8 cellular contexts compared by ENCODE assay signal in genomic region chr1:184973308-184974085, GRCh38. TPM values are rescaled to one million over a fixed set of nuclear protein-coding genes. Genes with fewer than 3 reads are reported as not detected.
A peak's percentile ranks its signal among the peaks of the same experiment; 100 is the strongest.
DNase-seq lines count a peak whose midpoint lies in the region; ATAC-seq and FAIRE-seq lines count a peak whose summit lies in the region.

No MANE protein-coding gene starts in this region.

- no peak overlapping the region for H2BK120ac ChIP-seq in mesendoderm (ENCODE audit: low read depth, low read length)

- no peak overlapping the region for H3K4ac ChIP-seq in mesendoderm (ENCODE audit: low read depth, low read length)

- no CpG with 5 or more reads among the region's 42 CpGs for WGBS in mesendoderm (ENCODE audit: extremely low coverage, insufficient coverage, low lambda C conversion rate)

- no peak overlapping the region for H3K23ac ChIP-seq in mesendoderm (ENCODE audit: low read length)

- H3K4me3 ChIP-seq in effector memory CD4-positive, alpha-beta T cell (ENCODE audit: insufficient read depth, low read depth, low read length, poor library complexity, severe bottlenecking), result peak overlapping the region; percentile 89
- peak overlapping the region; percentile 37 for H3K4me3 ChIP-seq in mesendoderm (ENCODE audit: low read length)

- H3K56ac ChIP-seq in mesendoderm (ENCODE audit: low read length), result peak overlapping the region; percentile 63

- H3K9me3 ChIP-seq in effector memory CD4-positive, alpha-beta T cell (ENCODE audit: control insufficient read depth, low read length), result no peaks in the 10 kb centered on the region

- H3K4me1 ChIP-seq in effector memory CD4-positive, alpha-beta T cell (ENCODE audit: control insufficient read depth, insufficient read depth, low read length, poor library complexity, severe bottlenecking), result peaks cover 14% of the 10 kb centered on the region
- H3K4me1 ChIP-seq in mesendoderm (ENCODE audit: control insufficient read depth, low read depth, low read length), result no peaks in the 10 kb centered on the region

- H3K27ac ChIP-seq in effector memory CD4-positive, alpha-beta T cell (ENCODE audit: insufficient read depth, low read length, poor library complexity, severe bottlenecking), result peak overlapping the region; percentile 92
- no peak overlapping the region for H3K27ac ChIP-seq in mesendoderm (ENCODE audit: low read depth, low read length)

- peak; percentile 45 for ATAC-seq in HG02981 (IDR thresholded peaks at IDR 0.05; ENCODE audit: unreplicated experiment)

- H2BK15ac ChIP-seq in mesendoderm (replicated peaks; ENCODE audit: low read depth), result no peak overlapping the region

- no peaks in the 10 kb centered on the region for H3K36me3 ChIP-seq in effector memory CD4-positive, alpha-beta T cell (ENCODE audit: control insufficient read depth, insufficient read depth, low read length)
- H3K36me3 ChIP-seq in mesendoderm (ENCODE audit: control insufficient read depth, insufficient read depth, low read length), result no peaks in the 10 kb centered on the region

- no peaks in the 10 kb centered on the region for H3K79me2 ChIP-seq in mesendoderm (ENCODE audit: control insufficient read depth, insufficient read depth, low read length)

- no peak overlapping the region for H2AK5ac ChIP-seq in mesendoderm (ENCODE audit: low read length)

- H3K27me3 ChIP-seq in effector memory CD4-positive, alpha-beta T cell (replicated peaks; ENCODE audit: control insufficient read depth, insufficient read depth, low read length, poor library complexity, severe bottlenecking), result no peaks in the 10 kb centered on the region
- peaks cover 4% of the 10 kb centered on the region for H3K27me3 ChIP-seq in mesendoderm (ENCODE audit: insufficient read depth, low read length, poor library complexity)

- peak overlapping the region; percentile 35 for H3K18ac ChIP-seq in mesendoderm (ENCODE audit: low read length)

- H3K79me1 ChIP-seq in mesendoderm (ENCODE audit: low read length), result no peaks in the 10 kb centered on the region

- H3K9ac ChIP-seq in mesendoderm (ENCODE audit: low read length), result peak overlapping the region; percentile 55

- no peak overlapping the region for H2BK5ac ChIP-seq in mesendoderm (ENCODE audit: low read length)

- no peak overlapping the region for H4K8ac ChIP-seq in mesendoderm (ENCODE audit: low read depth, low read length)

- no peak overlapping the region for H4K5ac ChIP-seq in mesendoderm (ENCODE audit: low read length)

- H3K4me2 ChIP-seq in mesendoderm (ENCODE audit: low read length), result peak overlapping the region; percentile 62

- DNase-seq in A172 (ENCODE audit: low spot score), result peak; percentile 57
- peak; percentile 26 for DNase-seq in GM18507 (ENCODE audit: extremely low spot score, insufficient read length, low read depth)
- DNase-seq in NCI-H2196 treated with DMSO at 0.1 percent for 48 hours (lab: John Stamatoyannopoulos, UW; ENCODE audit: unreplicated experiment), result peak; percentile 12
- DNase-seq in activated CD4-positive, alpha-beta T cell treated with anti-CD3 and anti-CD28 coated beads, Interleukin-2, amount 50 U/mL, for 4 hours, result peak; percentile 15 to 25
- DNase-seq in effector memory CD4-positive, alpha-beta T cell, result peak; percentile 17 to 65 (median 63)
- peak; percentile 74 for DNase-seq in mesendoderm
- DNase-seq in stimulated activated CD8-positive, alpha-beta memory T cell treated with anti-CD3 and anti-CD28 coated beads, Interleukin-2, amount 100 ng/mL, for 1 hour (ENCODE audit: low read depth in 2 of 2), result peak; percentile 15 to 22

- peak; percentile 84 for FAIRE-seq in GM18507 (lab: Jason Lieb, UNC)

RNA-seq across cellular contexts. Expression of gene NIBAN1, which starts 0.8 kb away (rescaled TPM):
- 25.9 and 34.5 TPM in 2 replicates for total RNA-seq in A172 (2014; rRNA removed; shearing (Covaris generic))
- 5.1 TPM for polyA plus RNA-seq in mesendoderm (2013, experiment 1 of 2)
- 5.5 TPM for polyA plus RNA-seq in mesendoderm (2013, experiment 2 of 2)

Comparison
In these comparisons a context has a peak if more than half of its experiments do, and no peak if none do; other contexts are left out.
1. DNase-seq: peak in every context shown above with its lines; median percentile 74 in mesendoderm; 63 in effector memory CD4-positive, alpha-beta T cell; 57 in A172; 26 in GM18507; 20 in activated CD4-positive, alpha-beta T cell treated with anti-CD3 and anti-CD28 coated beads, Interleukin-2, amount 50 U/mL, for 4 hours; 18 in stimulated activated CD8-positive, alpha-beta memory T cell treated with anti-CD3 and anti-CD28 coated beads, Interleukin-2, amount 100 ng/mL, for 1 hour; 12 in NCI-H2196 treated with DMSO at 0.1 percent for 48 hours.